ENCODE assay signal across 25 cellular contexts in genomic region chr6:13156381-13156780, GRCh38.
DNase-seq lines count a peak whose midpoint lies in the region; ATAC-seq and TF ChIP-seq lines count a peak whose summit lies in the region.
"Had no signal": no experiment of that assay in that cellular context is flagged by ENCODE, and none has a peak within 500 bp of the region (broad histone marks: within the 10 kb centered on the region; RNA-seq: fewer than 3 reads in every experiment).

No MANE protein-coding gene starts in this region.

- WGBS in IMR-90 (ENCODE audit: extremely low coverage in 2 of 2, insufficient read length in 1 of 2), 2 experiments = 56% methylated on average over 5 of the region's 8 CpGs; no CpG with 5 or more reads in 1 of the 2 experiments

- no peak overlapping the region for H3K18ac ChIP-seq in IMR-90 (ENCODE audit: low read depth, low read length)

- H3K4me1 ChIP-seq in IMR-90 (ENCODE audit: control insufficient read depth, insufficient read depth, low read length) (no peaks in the 10 kb centered on the region), HAP-1 (no peaks in the 10 kb centered on the region)
- H3K4me1 ChIP-seq: BE2C had no signal

- peak overlapping the region; percentile 24 for H2AK9ac ChIP-seq in IMR-90 (replicated peaks; ENCODE audit: low read depth, low read length, poor library complexity)

- H2BK120ac ChIP-seq in IMR-90 (ENCODE audit: low read depth, low read length) = no peak overlapping the region

- H4K91ac ChIP-seq in IMR-90 (ENCODE audit: insufficient read depth, low read depth, low read length) = no peak overlapping the region

- no peak overlapping the region for H3K27ac ChIP-seq in IMR-90 (ENCODE audit: insufficient read depth, low read length)

- H4K5ac ChIP-seq in IMR-90 (ENCODE audit: low read depth, low read length) = no peak overlapping the region

- H4K8ac ChIP-seq in IMR-90 (ENCODE audit: low read depth in 2 of 2, low read length in 2 of 2) = no peak overlapping the region

- no peak overlapping the region for H3K9ac ChIP-seq in IMR-90 (ENCODE audit: low read depth, low read length)

- H3K36me3 ChIP-seq in IMR-90 (ENCODE audit: control insufficient read depth, insufficient read depth, low read length) (no peaks in the 10 kb centered on the region), HAP-1 (replicated peaks) (no peaks in the 10 kb centered on the region)
- H3K36me3 ChIP-seq: BE2C had no signal

- H3K14ac ChIP-seq in IMR-90 (replicated peaks; ENCODE audit: low read depth, low read length) = no peak overlapping the region

- TF ChIP-seq RAD21 in IMR-90 (IDR thresholded peaks at IDR 0.05; ENCODE audit: low read length) = no peak

- intact Hi-C loops in IMR-90 (cut with micrococcal nuclease) = no loop called here

- no peaks in the 10 kb centered on the region for H3K9me1 ChIP-seq in IMR-90 (ENCODE audit: insufficient read depth, low read length)

- H3K9me3 ChIP-seq in IMR-90 (ENCODE audit: control insufficient read depth, insufficient read depth, low read length) = no peaks in the 10 kb centered on the region
- no peaks in the 10 kb centered on the region for H3K9me3 ChIP-seq in HAP-1
- H3K9me3 ChIP-seq: BE2C had no signal

- BruUV-seq in IMR-90 (replicated peaks; lab: Mats Ljungman, UMichigan) = no TSS peak

- H3K27me3 ChIP-seq in IMR-90 (ENCODE audit: control insufficient read depth, insufficient read depth, low read length) (no peaks in the 10 kb centered on the region), HAP-1 (ENCODE audit: low read depth) (no peaks in the 10 kb centered on the region)
- H3K27me3 ChIP-seq: BE2C had no signal

- H3K79me1 ChIP-seq in IMR-90 (ENCODE audit: low read depth in 1 of 2, low read length in 2 of 2) = no peaks in the 10 kb centered on the region

- TF ChIP-seq CTCF in IMR-90 (conservative IDR thresholded peaks at IDR 0.05; ENCODE audit: low read depth, low read length) (no peak), astrocyte of the cerebellum (IDR thresholded peaks at IDR 0.05; ENCODE audit: low read depth, low read length, missing control alignments) (no peak)

- no peak for DNase-seq in IMR-90
- DNase-seq in astrocyte of the cerebellum (ENCODE audit: low read depth) = peak; percentile 27
- peak; percentile 5 for DNase-seq in fibroblast of peridontal ligament (ENCODE audit: extremely low read depth)
- peak; percentile 77 for DNase-seq in renal cortical epithelial cell (ENCODE audit: low read depth)
- DNase-seq in HAP-1 (ENCODE audit: low spot score in 2 of 2) = no peak
- DNase-seq in DMS53 (lab: John Stamatoyannopoulos, UW) = no peak
- DNase-seq in activated CD4-positive, alpha-beta T cell treated with anti-CD3 and anti-CD28 coated beads for 1 hour = no peak
- no peak for DNase-seq in SHP77 treated with DMSO at 0.1 percent for 48 hours (lab: John Stamatoyannopoulos, UW)
- DNase-seq: BE2C; CD4-positive, CD25-positive, alpha-beta regulatory T cell; COR-L47; DMS 273 treated with DMSO at 0.1 percent for 48 hours; GF-D8; KG1; NCI-H1436; NCI-H1930; NCI-H226; NCI-H524; NCI-H82; OCI-M1; RPMI8226; SIG-M5 had no signal

- H3K4ac ChIP-seq in IMR-90 (ENCODE audit: low read depth, low read length) = no peak overlapping the region

- H3K56ac ChIP-seq in IMR-90 (ENCODE audit: extremely low read depth, insufficient read depth, low read length) = no peak overlapping the region

- no peak overlapping the region for H2AK5ac ChIP-seq in IMR-90 (ENCODE audit: low read depth, low read length)

- H2BK5ac ChIP-seq in IMR-90 (ENCODE audit: low read depth, low read length, poor library complexity, severe bottlenecking) = no peak overlapping the region

- no peak overlapping the region for H3K4me2 ChIP-seq in IMR-90 (ENCODE audit: low read depth, low read length)

- H3K4me3 ChIP-seq in IMR-90 (ENCODE audit: insufficient read depth, low read depth, low read length) (no peak overlapping the region), astrocyte of the cerebellum (ENCODE audit: low read depth, low read length) (no peak overlapping the region), HAP-1 (no peak overlapping the region)
- H3K4me3 ChIP-seq: GM12878 had no signal

- no peak overlapping the region for H2BK15ac ChIP-seq in IMR-90 (ENCODE audit: low read depth, low read length)

- no peaks in the 10 kb centered on the region for H4K20me1 ChIP-seq in IMR-90 (ENCODE audit: insufficient read depth, low read length)

- no peak overlapping the region for H2BK20ac ChIP-seq in IMR-90 (ENCODE audit: low read depth, low read length)

- in situ Hi-C loops in IMR-90 (cut with MboI; ENCODE audit: low sequenced_read_pairs) (no loop called here), astrocyte of the cerebellum (cut with HindIII; ENCODE audit: low sequenced_read_pairs) (no loop called here), HAP-1 (cut with MboI; ENCODE audit: low sequenced_read_pairs) (no loop called here)

- dilution Hi-C loops in IMR-90 (cut with HindIII; ENCODE audit: low sequenced_read_pairs, unreplicated experiment) = no loop called here

- ATAC-seq in IMR-90 (ENCODE audit: low read depth) = no peak
- ATAC-seq: GM12878, HepG2, SK-N-SH treated with all-trans-retinoic acid at 6 μM for 48 hours had no signal

- H2AFZ ChIP-seq in IMR-90 (replicated peaks; ENCODE audit: low read length, poor library complexity) = no peak overlapping the region

- POLR2A ChIA-PET in IMR-90 (lab: Charles Lee; ENCODE audit: unreplicated experiment) = no interaction called here

- no peak overlapping the region for H3K23ac ChIP-seq in IMR-90 (ENCODE audit: low read depth, low read length)

- TF ChIP-seq POLR2A in IMR-90 (IDR thresholded peaks at IDR 0.05; ENCODE audit: low read depth, low read length) = no peak

- CTCF ChIA-PET in IMR-90 (lab: Yijun Ruan, JAX) = no interaction called here

TF ChIP-seq in IMR-90, 13 proteins besides CTCF, POLR2A, EP300 and RAD21:
- TF ChIP-seq CEBPB (IDR thresholded peaks at IDR 0.05; ENCODE audit: low read depth, low read length) (no peak), MAFK (IDR thresholded peaks at IDR 0.05; ENCODE audit: low read depth, low read length) (no peak), NFE2L2 (IDR thresholded peaks at IDR 0.05; ENCODE audit: low read depth, low read length) (no peak), FOS (IDR thresholded peaks at IDR 0.05; ENCODE audit: low read depth, low read length) (no peak), SMC3 (IDR thresholded peaks at IDR 0.05; ENCODE audit: low read depth, low read length) (no peak), MAZ (IDR thresholded peaks at IDR 0.05; ENCODE audit: borderline replicate concordance, low read depth, low read length) (no peak), BHLHE40 (IDR thresholded peaks at IDR 0.05; ENCODE audit: low read depth, low read length) (no peak), RCOR1 (IDR thresholded peaks at IDR 0.05; ENCODE audit: insufficient replicate concordance, low read length) (no peak), RFX5 (IDR thresholded peaks at IDR 0.05; ENCODE audit: low read depth, low read length) (no peak), CHD1 (IDR thresholded peaks at IDR 0.05; ENCODE audit: low read depth, low read length) (no peak), MXI1 (IDR thresholded peaks at IDR 0.05; ENCODE audit: borderline replicate concordance, low read depth, low read length) (no peak), USF2 (IDR thresholded peaks at IDR 0.05; ENCODE audit: low read depth, low read length) (no peak), ELK1 (IDR thresholded peaks at IDR 0.05; ENCODE audit: borderline replicate concordance, low read depth, low read length) (no peak)

Comparison
In these comparisons a context has a peak if more than half of its experiments do, and no peak if none do; other contexts are left out.
1. DNase-seq: peak in astrocyte of the cerebellum (single experiment), fibroblast of peridontal ligament (single experiment) and renal cortical epithelial cell (single experiment); none in IMR-90 (single experiment), HAP-1 (0 of 2), DMS53 (single experiment), activated CD4-positive, alpha-beta T cell treated with anti-CD3 and anti-CD28 coated beads for 1 hour (single experiment) and SHP77 treated with DMSO at 0.1 percent for 48 hours (single experiment).